17 cellular contexts compared by ENCODE assay signal in the genomic region with DNA sequence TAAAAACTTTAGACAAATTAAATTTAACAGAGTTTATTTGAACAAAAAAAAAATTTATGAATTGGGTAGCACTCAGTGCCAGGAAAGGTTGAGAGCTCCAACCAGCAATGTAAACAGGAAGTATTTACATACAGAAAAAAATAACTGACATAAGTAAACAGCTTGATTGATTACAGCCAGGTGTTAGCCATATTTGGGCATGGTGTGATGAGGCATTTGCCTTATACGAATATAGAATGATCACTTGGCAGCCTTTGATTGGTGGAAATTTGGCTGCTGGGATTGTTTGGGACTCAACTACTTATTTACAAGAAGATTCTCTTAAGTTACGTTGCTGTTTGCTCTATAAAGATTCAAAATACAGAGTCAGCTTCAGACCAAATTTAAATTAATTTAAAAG.
"Had no signal": no experiment of that assay in that cellular context is flagged by ENCODE, and none has a peak within 500 bp of the region (broad histone marks: within the 10 kb centered on the region; RNA-seq: fewer than 3 reads in every experiment).

No MANE protein-coding gene starts in this region.

- H3K27ac Mint-ChIP-seq: activated CD4-positive, alpha-beta T cell treated with anti-CD3 and anti-CD28 coated beads, Interleukin-2, amount 10 ng/mL, durations not matched to agents 7 days and 5 days; activated CD8-positive, alpha-beta T cell treated with anti-CD3 and anti-CD28 coated beads, Interleukin-2, amount 10 ng/mL, durations not matched to agents 7 days and 5 days; activated naive CD4-positive, alpha-beta T cell treated with anti-CD3 and anti-CD28 coated beads, Interleukin-2, amount 10 ng/mL, durations not matched to agents 7 days and 5 days; activated naive CD8-positive, alpha-beta T cell treated with anti-CD3 and anti-CD28 coated beads, Interleukin-2, amount 50 U/mL, for 24 hours; brain; natural killer cell; stimulated activated naive CD8-positive, alpha-beta T cell treated with anti-CD3 and anti-CD28 coated beads, Interleukin-15, amount 100 ng/mL, for 72 hours had no signal

- H3K4me3 Mint-ChIP-seq: activated CD4-positive, alpha-beta T cell treated with anti-CD3 and anti-CD28 coated beads, Interleukin-2, amount 10 ng/mL, durations not matched to agents 7 days and 5 days; activated CD8-positive, alpha-beta T cell treated with anti-CD3 and anti-CD28 coated beads, Interleukin-2, amount 10 ng/mL, durations not matched to agents 7 days and 5 days; activated naive CD4-positive, alpha-beta T cell treated with anti-CD3 and anti-CD28 coated beads, Interleukin-2, amount 10 ng/mL, durations not matched to agents 7 days and 5 days; activated naive CD8-positive, alpha-beta T cell treated with anti-CD3 and anti-CD28 coated beads, Interleukin-2, amount 50 U/mL, for 24 hours; activated T-cell treated with anti-CD3 and anti-CD28 coated beads, Interleukin-2, amount 50 U/mL, for 4 hours; brain; natural killer cell; stimulated activated naive CD8-positive, alpha-beta T cell treated with anti-CD3 and anti-CD28 coated beads, Interleukin-15, amount 100 ng/mL, for 72 hours had no signal

- H3K4me1 Mint-ChIP-seq: activated CD4-positive, alpha-beta T cell treated with anti-CD3 and anti-CD28 coated beads, Interleukin-2, amount 10 ng/mL, durations not matched to agents 7 days and 5 days; activated naive CD4-positive, alpha-beta T cell treated with anti-CD3 and anti-CD28 coated beads, Interleukin-2, amount 10 ng/mL, durations not matched to agents 7 days and 5 days; activated naive CD8-positive, alpha-beta T cell treated with anti-CD3 and anti-CD28 coated beads, Interleukin-2, amount 50 U/mL, for 24 hours; brain; natural killer cell; stimulated activated naive CD8-positive, alpha-beta T cell treated with anti-CD3 and anti-CD28 coated beads, Interleukin-15, amount 100 ng/mL, for 72 hours had no signal

- H3K27me3 Mint-ChIP-seq: activated CD4-positive, alpha-beta T cell treated with anti-CD3 and anti-CD28 coated beads, Interleukin-2, amount 10 ng/mL, durations not matched to agents 7 days and 5 days; activated naive CD4-positive, alpha-beta T cell treated with anti-CD3 and anti-CD28 coated beads, Interleukin-2, amount 10 ng/mL, durations not matched to agents 7 days and 5 days; activated naive CD8-positive, alpha-beta T cell treated with anti-CD3 and anti-CD28 coated beads, Interleukin-2, amount 50 U/mL, for 24 hours; brain; stimulated activated naive CD8-positive, alpha-beta T cell treated with anti-CD3 and anti-CD28 coated beads, Interleukin-15, amount 100 ng/mL, for 72 hours had no signal

- H3K36me3 Mint-ChIP-seq: activated naive CD4-positive, alpha-beta T cell treated with anti-CD3 and anti-CD28 coated beads, Interleukin-2, amount 10 ng/mL, durations not matched to agents 7 days and 5 days; brain; natural killer cell had no signal

- DNase-seq: activated CD4-positive, alpha-beta T cell treated with anti-CD3 and anti-CD28 coated beads, Interleukin-2, amount 10 ng/mL, durations not matched to agents 7 days and 5 days; activated CD8-positive, alpha-beta T cell treated with anti-CD3 and anti-CD28 coated beads, Interleukin-2, amount 10 ng/mL, durations not matched to agents 7 days and 5 days; activated naive CD4-positive, alpha-beta T cell treated with anti-CD3 and anti-CD28 coated beads, Interleukin-2, amount 10 ng/mL, durations not matched to agents 7 days and 5 days; activated naive CD8-positive, alpha-beta T cell treated with anti-CD3 and anti-CD28 coated beads, Interleukin-2, amount 50 U/mL, for 24 hours; activated T-cell treated with anti-CD3 and anti-CD28 coated beads, Interleukin-2, amount 50 U/mL, for 4 hours; anterior cingulate cortex; caudate nucleus; foreskin melanocyte; natural killer cell; pancreas; right lobe of liver; stimulated activated CD4-positive, alpha-beta T cell treated with anti-CD3 and anti-CD28 coated beads, Interleukin-4, amount 100 ng/mL, for 1 hour; stimulated activated naive CD8-positive, alpha-beta T cell treated with anti-CD3 and anti-CD28 coated beads, Interleukin-15, amount 100 ng/mL, for 72 hours; transverse colon had no signal

- ATAC-seq: activated CD4-positive, CD25-positive, alpha-beta regulatory T cell treated with anti-CD3 and anti-CD28 coated beads, Interleukin-2, amount 50 U/mL, for 24 hours; activated CD8-positive, alpha-beta T cell treated with anti-CD3 and anti-CD28 coated beads, Interleukin-2, amount 10 ng/mL, durations not matched to agents 7 days and 5 days; activated naive CD8-positive, alpha-beta T cell treated with anti-CD3 and anti-CD28 coated beads, Interleukin-2, amount 50 U/mL, for 24 hours; activated T-cell treated with anti-CD3 and anti-CD28 coated beads, Interleukin-2, amount 50 U/mL, for 4 hours; left lobe of liver; natural killer cell; pancreas; right lobe of liver; stimulated activated naive CD8-positive, alpha-beta T cell treated with anti-CD3 and anti-CD28 coated beads, Interleukin-15, amount 100 ng/mL, for 72 hours had no signal
